Comparison of ENCODE assay signal across 1 cellular context in genomic region chr7:131327049-131327625, GRCh38.
TF ChIP-seq lines count a peak whose summit lies in the region.

No MANE protein-coding gene starts in this region.

TF ChIP-seq in HEK293, 187 proteins besides CTCF, POLR2A, EP300 and RAD21 (continued from another document):
- TF ChIP-seq PRDM10 (tag by site-specific recombination; IDR thresholded peaks at IDR 0.05) (peak; percentile 96), TSHZ1 (tag by site-specific recombination; IDR thresholded peaks at IDR 0.05; ENCODE audit: borderline replicate concordance) (no peak), ZIC2 (tag by site-specific recombination; IDR thresholded peaks at IDR 0.05) (no peak), ZNF600 (tag by site-specific recombination; IDR thresholded peaks at IDR 0.05) (peak; percentile 72), ZNF391 (tag by site-specific recombination; IDR thresholded peaks at IDR 0.05; ENCODE audit: borderline replicate concordance, low read depth) (0 out of 2 replicates have a peak, but pooled peaks have one; percentile 19), WT1 (tag by site-specific recombination; IDR thresholded peaks at IDR 0.05) (no peak), KLF8 (tag by site-specific recombination; IDR thresholded peaks at IDR 0.05) (no peak), ZNF335 (tag by site-specific recombination; conservative IDR thresholded peaks at IDR 0.05) (peak; percentile 75; the same call in 1 of the 2 replicates), ZNF623 (tag by site-specific recombination; IDR thresholded peaks at IDR 0.05) (no peak), ZNF274 (IDR thresholded peaks at IDR 0.05; ENCODE audit: low read length) (no peak), ZNF274 (tag by site-specific recombination; IDR thresholded peaks at IDR 0.05; ENCODE audit: borderline replicate concordance) (no peak), ZNF776 (tag by site-specific recombination; IDR thresholded peaks at IDR 0.05; ENCODE audit: borderline replicate concordance) (no peak)
TF ChIP-seq in HEK293: peak in this region for 11.
